In the genomic region with DNA sequence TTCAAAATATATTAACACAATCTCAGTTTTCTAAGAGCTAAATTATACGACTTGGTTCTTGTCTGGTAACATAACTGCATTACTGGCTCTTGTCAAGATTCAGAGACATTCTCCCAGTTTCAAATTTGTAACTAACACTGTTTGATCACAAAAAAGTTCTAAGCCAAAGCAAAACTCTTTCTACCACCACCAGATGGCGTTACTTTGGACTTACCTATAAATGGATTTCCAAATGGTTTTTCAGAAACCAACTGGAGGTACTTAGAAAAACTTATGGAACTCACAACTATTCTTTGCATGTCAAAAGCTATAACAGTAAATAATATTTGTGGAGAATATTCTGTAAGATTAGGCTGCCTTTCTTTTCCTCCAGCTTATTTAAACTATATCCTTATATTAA, we compare ENCODE assay signal across 12 cellular contexts. TPM values are rescaled to one million over a fixed set of nuclear protein-coding genes. Genes with fewer than 3 reads are reported as not detected.
A peak's percentile ranks its signal among the peaks of the same experiment; 100 is the strongest.
DNase-seq lines count a peak whose midpoint lies in the region; ATAC-seq, FAIRE-seq and TF ChIP-seq lines count a peak whose summit lies in the region.
"Had no signal": no experiment of that assay in that cellular context is flagged by ENCODE, and none has a peak within 500 bp of the region (broad histone marks: within the 10 kb centered on the region; RNA-seq: fewer than 3 reads in every experiment).

No MANE protein-coding gene starts in this region.

- peaks cover 4% of the 10 kb centered on the region for H3K9me3 ChIP-seq in WERI-Rb-1 (ENCODE audit: severe bottlenecking)
- H3K9me3 ChIP-seq in keratinocyte (ENCODE audit: control insufficient read depth, low read depth, low read length): no peaks in the 10 kb centered on the region

- H3K4me3 ChIP-seq in WERI-Rb-1 (ENCODE audit: low read depth, low read length) (no peak overlapping the region), keratinocyte (ENCODE audit: control insufficient read depth in 2 of 3, extremely low read depth in 1 of 3, insufficient read depth in 2 of 3, low read depth in 1 of 3, low read length in 3 of 3) (no peak overlapping the region)

- H3K4me1 Mint-ChIP-seq in stimulated activated naive CD8-positive, alpha-beta T cell treated with anti-CD3 and anti-CD28 coated beads, Interleukin-15, amount 100 ng/mL, for 72 hours: no peaks in the 10 kb centered on the region
- H3K4me1 Mint-ChIP-seq: brain had no signal

- DNase-seq in Daoy (ENCODE audit: low read depth) (peak; percentile 4), HS-5 (ENCODE audit: low read depth) (peak; percentile 2), WERI-Rb-1 (no peak), keratinocyte (ENCODE audit: low read depth, low spot score) (no peak), NCI-H345 treated with DMSO at 0.1 percent for 48 hours (lab: John Stamatoyannopoulos, UW; ENCODE audit: unreplicated experiment) (no peak), frontal cortex (ENCODE audit: low spot score in 2 of 2) (no peak)
- DNase-seq in stimulated activated naive CD8-positive, alpha-beta T cell treated with anti-CD3 and anti-CD28 coated beads, Interleukin-15, amount 100 ng/mL, for 72 hours: no peak
- DNase-seq: activated CD4-positive, alpha-beta memory T cell treated with anti-CD3 and anti-CD28 coated beads for 36 hours had no signal

- H3K9me1 ChIP-seq in keratinocyte (ENCODE audit: control insufficient read depth, extremely low read depth, insufficient read depth, low read length): no peaks in the 10 kb centered on the region

- FAIRE-seq in keratinocyte (lab: Jason Lieb, UNC) (no peak), frontal cortex (lab: Jason Lieb, UNC) (no peak)
- FAIRE-seq: islet of Langerhans had no signal

- dilution Hi-C loops in keratinocyte (cut with MboI; ENCODE audit: extremely low pct_ligation_motif_present, low sequenced_read_pairs): loop anchor here (25.0 kb wide), 1 partner anchor 669 kb away; no protein-coding TSS in a partner anchor

- H3K79me2 ChIP-seq in keratinocyte (ENCODE audit: control insufficient read depth, insufficient read depth, low read length): no peaks in the 10 kb centered on the region

- no peak overlapping the region for H3K27ac Mint-ChIP-seq in stimulated activated naive CD8-positive, alpha-beta T cell treated with anti-CD3 and anti-CD28 coated beads, Interleukin-15, amount 100 ng/mL, for 72 hours
- H3K27ac Mint-ChIP-seq: activated CD4-positive, alpha-beta memory T cell treated with anti-CD3 and anti-CD28 coated beads for 36 hours; brain had no signal

- H3K4me2 ChIP-seq in keratinocyte (ENCODE audit: control insufficient read depth, extremely low read depth, insufficient read depth, low read depth, low read length): no peak overlapping the region

- ATAC-seq in stimulated activated naive CD8-positive, alpha-beta T cell treated with anti-CD3 and anti-CD28 coated beads, Interleukin-15, amount 100 ng/mL, for 72 hours: no peak
- no peak for ATAC-seq in HG02938 (IDR thresholded peaks at IDR 0.05; ENCODE audit: unreplicated experiment)

- peaks cover 0 to 19% of the 10 kb centered on the region in 2 donors for H3K9me3 Mint-ChIP-seq in stimulated activated naive CD8-positive, alpha-beta T cell treated with anti-CD3 and anti-CD28 coated beads, Interleukin-15, amount 100 ng/mL, for 72 hours

- no peaks in the 10 kb centered on the region for H3K4me1 ChIP-seq in keratinocyte (ENCODE audit: control insufficient read depth, extremely low read depth, insufficient read depth, low read length)

- H3K36me3 ChIP-seq in WERI-Rb-1 (no peaks in the 10 kb centered on the region), keratinocyte (ENCODE audit: control insufficient read depth in 2 of 2, extremely low read depth in 1 of 2, insufficient read depth in 2 of 2, low read length in 2 of 2) (no peaks in the 10 kb centered on the region)

- H3K27me3 ChIP-seq in WERI-Rb-1 (ENCODE audit: insufficient read depth, low read depth, severe bottlenecking) (no peaks in the 10 kb centered on the region), keratinocyte (ENCODE audit: control insufficient read depth, extremely low read depth, insufficient read depth, low read length) (no peaks in the 10 kb centered on the region)

- H4K20me1 ChIP-seq in keratinocyte (ENCODE audit: control insufficient read depth, extremely low read depth, insufficient read depth, low read length): no peaks in the 10 kb centered on the region

- peak; percentile 32 for TF ChIP-seq CTCF in WERI-Rb-1 (IDR thresholded peaks at IDR 0.05; ENCODE audit: low read depth, low read length)
- peak in 2 of 3 experiments; percentile 36 to 38 for TF ChIP-seq CTCF in keratinocyte (optimal IDR thresholded peaks at IDR 0.05 in 1 of 3, IDR thresholded peaks at IDR 0.05 in 1 of 3, conservative IDR thresholded peaks at IDR 0.05 in 1 of 3; ENCODE audit: extremely low read depth in 1 of 3, insufficient read depth in 2 of 3, low read length in 3 of 3)

- H3K27ac ChIP-seq in WERI-Rb-1 (no peak overlapping the region), keratinocyte (ENCODE audit: control insufficient read depth, insufficient read depth, low read length) (no peak overlapping the region)
- H3K27ac ChIP-seq: HL-60 had no signal

- H2AFZ ChIP-seq in keratinocyte (ENCODE audit: control insufficient read depth, low read length): no peak overlapping the region

- H3K4me3 Mint-ChIP-seq in stimulated activated naive CD8-positive, alpha-beta T cell treated with anti-CD3 and anti-CD28 coated beads, Interleukin-15, amount 100 ng/mL, for 72 hours: no peak overlapping the region
- H3K4me3 Mint-ChIP-seq: activated CD4-positive, alpha-beta memory T cell treated with anti-CD3 and anti-CD28 coated beads for 36 hours; brain had no signal

- H3K27me3 Mint-ChIP-seq in stimulated activated naive CD8-positive, alpha-beta T cell treated with anti-CD3 and anti-CD28 coated beads, Interleukin-15, amount 100 ng/mL, for 72 hours: no peaks in the 10 kb centered on the region
- H3K27me3 Mint-ChIP-seq: activated CD4-positive, alpha-beta memory T cell treated with anti-CD3 and anti-CD28 coated beads for 36 hours had no signal

- no peak overlapping the region for H3K9ac ChIP-seq in keratinocyte (ENCODE audit: control insufficient read depth, extremely low read depth, insufficient read depth, low read length)

RNA-seq across cellular contexts. Expression of gene GFRAL, which starts 34.2 kb away (rescaled TPM):
- total RNA-seq in Daoy (2014; rRNA removed; shearing (Covaris generic)): not detected in 2 replicates
- not detected in 3 replicates for polyA plus RNA-seq in keratinocyte
- polyA plus RNA-seq in keratinocyte (2011; ENCODE audit: low read depth): not detected
- not detected in 2 replicates for polyA plus RNA-seq in keratinocyte (2011; cell fraction: cytosol; rRNA removed)
- polyA plus RNA-seq in keratinocyte (2011; cell fraction: nucleus; rRNA removed): not detected in 2 replicates
- not detected in 2 replicates for polyA plus RNA-seq in keratinocyte (2012; ENCODE audit: low replicate concordance)
- polyA minus RNA-seq in keratinocyte: not detected in 3 replicates
- polyA minus RNA-seq in keratinocyte (2011; cell fraction: cytosol; rRNA and poly(A)+ RNA removed): not detected
- polyA minus RNA-seq in keratinocyte (2011; cell fraction: nucleus; rRNA and poly(A)+ RNA removed): not detected in 2 replicates
- total RNA-seq in frontal cortex: not detected
- total RNA-seq: activated CD4-positive, alpha-beta memory T cell treated with anti-CD3 and anti-CD28 coated beads for 36 hours had no signal

Comparison
In these comparisons a context has a peak if more than half of its experiments do, and no peak if none do; other contexts are left out.
1. DNase-seq: peak in Daoy (single experiment) and HS-5 (single experiment); none in WERI-Rb-1 (single experiment), keratinocyte (single experiment), stimulated activated naive CD8-positive, alpha-beta T cell treated with anti-CD3 and anti-CD28 coated beads, Interleukin-15, amount 100 ng/mL, for 72 hours (0 of 2), NCI-H345 treated with DMSO at 0.1 percent for 48 hours (single experiment) and frontal cortex (0 of 2).